3 cellular contexts compared by ENCODE assay signal in the genomic region with DNA sequence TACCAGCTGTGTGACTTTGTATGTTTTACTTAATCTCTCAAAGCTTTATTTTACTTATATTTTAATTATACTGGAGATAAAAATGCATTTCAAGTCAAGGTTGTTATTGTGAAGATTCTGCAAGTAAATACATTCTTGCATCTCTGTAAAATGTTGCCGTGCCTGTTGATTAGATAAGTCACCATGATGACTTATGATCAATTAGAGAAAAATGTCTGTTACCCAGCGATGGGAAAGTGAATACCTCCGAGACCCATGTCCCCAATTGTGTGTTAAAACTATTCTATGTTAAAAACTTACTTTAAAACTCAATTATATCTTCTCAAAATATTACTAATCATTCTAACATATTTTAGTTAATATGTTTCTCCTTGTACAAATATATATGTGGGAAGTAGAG.
TF ChIP-seq lines count a peak whose summit lies in the region.

No MANE protein-coding gene starts in this region.

TF ChIP-seq in WTC11, 78 proteins besides CTCF, POLR2A, EP300 and RAD21:
- TF ChIP-seq ZNF317 (CRISPR knock-in tag; IDR thresholded peaks at IDR 0.05; ENCODE audit: borderline replicate concordance, low read depth) (0 out of 2 replicates have a peak, but pooled peaks have one; percentile 51), NR1H2 (CRISPR knock-in tag; IDR thresholded peaks at IDR 0.05) (no peak)

TF ChIP-seq in K562, 482 proteins besides CTCF, POLR2A, EP300 and RAD21:
- peak; percentile 16 to 34; a peak in 1 of 4 replicates for TF ChIP-seq TRIM24 (IDR thresholded peaks at IDR 0.05)
- no peak for TF ChIP-seq CBFA2T3 (IDR thresholded peaks at IDR 0.05)
- TF ChIP-seq ADNP (tag; IDR thresholded peaks at IDR 0.05) = peak; percentile 28; the same call in 1 of the 2 replicates
- TF ChIP-seq, protein P1, sequence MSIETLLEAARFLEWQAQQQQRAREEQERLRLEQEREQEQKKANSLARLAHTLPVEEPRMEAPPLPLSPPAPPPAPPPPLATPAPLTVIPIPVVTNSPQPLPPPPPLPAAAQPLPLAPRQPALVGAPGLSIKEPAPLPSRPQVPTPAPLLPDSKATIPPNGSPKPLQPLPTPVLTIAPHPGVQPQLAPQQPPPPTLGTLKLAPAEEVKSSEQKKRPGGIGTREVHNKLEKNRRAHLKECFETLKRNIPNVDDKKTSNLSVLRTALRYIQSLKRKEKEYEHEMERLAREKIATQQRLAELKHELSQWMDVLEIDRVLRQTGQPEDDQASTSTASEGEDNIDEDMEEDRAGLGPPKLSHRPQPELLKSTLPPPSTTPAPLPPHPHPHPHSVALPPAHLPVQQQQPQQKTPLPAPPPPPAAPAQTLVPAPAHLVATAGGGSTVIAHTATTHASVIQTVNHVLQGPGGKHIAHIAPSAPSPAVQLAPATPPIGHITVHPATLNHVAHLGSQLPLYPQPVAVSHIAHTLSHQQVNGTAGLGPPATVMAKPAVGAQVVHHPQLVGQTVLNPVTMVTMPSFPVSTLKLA (conservative IDR thresholded peaks at IDR 0.05) = no peak
- TF ChIP-seq ZNF23 (CRISPR knock-in tag; IDR thresholded peaks at IDR 0.05) = no peak
- no peak for TF ChIP-seq IRF2 (CRISPR knock-in tag; IDR thresholded peaks at IDR 0.05)
- TF ChIP-seq POLR2H (tag; IDR thresholded peaks at IDR 0.05; ENCODE audit: low read depth) = peak; percentile 16; the same call in 1 of the 2 replicates
- TF ChIP-seq GTF2F1 (IDR thresholded peaks at IDR 0.05; ENCODE audit: low read depth, low read length) = no peak
- peak in 1 of 2 experiments; percentile 59; a peak in 1 of 3 replicates for TF ChIP-seq CBX3 (IDR thresholded peaks at IDR 0.05; ENCODE audit: borderline replicate concordance in 1 of 2, low read length in 2 of 2)

TF ChIP-seq in GM23338, 12 proteins besides CTCF, POLR2A, EP300 and RAD21:
- TF ChIP-seq POLR2AphosphoS5 (IDR thresholded peaks at IDR 0.05; ENCODE audit: low read depth) = no peak
- TF ChIP-seq ZNF331 (CRISPR knock-in tag; IDR thresholded peaks at IDR 0.05; ENCODE audit: low read depth) = no peak
- no peak for TF ChIP-seq STAT1 (IDR thresholded peaks at IDR 0.05; ENCODE audit: unreplicated experiment)
- no peak for TF ChIP-seq CREB1 (CRISPR knock-in tag; IDR thresholded peaks at IDR 0.05; ENCODE audit: low read depth)
- TF ChIP-seq, protein P2, sequence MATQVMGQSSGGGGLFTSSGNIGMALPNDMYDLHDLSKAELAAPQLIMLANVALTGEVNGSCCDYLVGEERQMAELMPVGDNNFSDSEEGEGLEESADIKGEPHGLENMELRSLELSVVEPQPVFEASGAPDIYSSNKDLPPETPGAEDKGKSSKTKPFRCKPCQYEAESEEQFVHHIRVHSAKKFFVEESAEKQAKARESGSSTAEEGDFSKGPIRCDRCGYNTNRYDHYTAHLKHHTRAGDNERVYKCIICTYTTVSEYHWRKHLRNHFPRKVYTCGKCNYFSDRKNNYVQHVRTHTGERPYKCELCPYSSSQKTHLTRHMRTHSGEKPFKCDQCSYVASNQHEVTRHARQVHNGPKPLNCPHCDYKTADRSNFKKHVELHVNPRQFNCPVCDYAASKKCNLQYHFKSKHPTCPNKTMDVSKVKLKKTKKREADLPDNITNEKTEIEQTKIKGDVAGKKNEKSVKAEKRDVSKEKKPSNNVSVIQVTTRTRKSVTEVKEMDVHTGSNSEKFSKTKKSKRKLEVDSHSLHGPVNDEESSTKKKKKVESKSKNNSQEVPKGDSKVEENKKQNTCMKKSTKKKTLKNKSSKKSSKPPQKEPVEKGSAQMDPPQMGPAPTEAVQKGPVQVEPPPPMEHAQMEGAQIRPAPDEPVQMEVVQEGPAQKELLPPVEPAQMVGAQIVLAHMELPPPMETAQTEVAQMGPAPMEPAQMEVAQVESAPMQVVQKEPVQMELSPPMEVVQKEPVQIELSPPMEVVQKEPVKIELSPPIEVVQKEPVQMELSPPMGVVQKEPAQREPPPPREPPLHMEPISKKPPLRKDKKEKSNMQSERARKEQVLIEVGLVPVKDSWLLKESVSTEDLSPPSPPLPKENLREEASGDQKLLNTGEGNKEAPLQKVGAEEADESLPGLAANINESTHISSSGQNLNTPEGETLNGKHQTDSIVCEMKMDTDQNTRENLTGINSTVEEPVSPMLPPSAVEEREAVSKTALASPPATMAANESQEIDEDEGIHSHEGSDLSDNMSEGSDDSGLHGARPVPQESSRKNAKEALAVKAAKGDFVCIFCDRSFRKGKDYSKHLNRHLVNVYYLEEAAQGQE (IDR thresholded peaks at IDR 0.05; ENCODE audit: unreplicated experiment) = no peak
- TF ChIP-seq, protein P3, sequence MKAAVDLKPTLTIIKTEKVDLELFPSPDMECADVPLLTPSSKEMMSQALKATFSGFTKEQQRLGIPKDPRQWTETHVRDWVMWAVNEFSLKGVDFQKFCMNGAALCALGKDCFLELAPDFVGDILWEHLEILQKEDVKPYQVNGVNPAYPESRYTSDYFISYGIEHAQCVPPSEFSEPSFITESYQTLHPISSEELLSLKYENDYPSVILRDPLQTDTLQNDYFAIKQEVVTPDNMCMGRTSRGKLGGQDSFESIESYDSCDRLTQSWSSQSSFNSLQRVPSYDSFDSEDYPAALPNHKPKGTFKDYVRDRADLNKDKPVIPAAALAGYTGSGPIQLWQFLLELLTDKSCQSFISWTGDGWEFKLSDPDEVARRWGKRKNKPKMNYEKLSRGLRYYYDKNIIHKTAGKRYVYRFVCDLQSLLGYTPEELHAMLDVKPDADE (IDR thresholded peaks at IDR 0.05) = no peak
